ENCODE assay signal across 1 cellular context in the genomic region with DNA sequence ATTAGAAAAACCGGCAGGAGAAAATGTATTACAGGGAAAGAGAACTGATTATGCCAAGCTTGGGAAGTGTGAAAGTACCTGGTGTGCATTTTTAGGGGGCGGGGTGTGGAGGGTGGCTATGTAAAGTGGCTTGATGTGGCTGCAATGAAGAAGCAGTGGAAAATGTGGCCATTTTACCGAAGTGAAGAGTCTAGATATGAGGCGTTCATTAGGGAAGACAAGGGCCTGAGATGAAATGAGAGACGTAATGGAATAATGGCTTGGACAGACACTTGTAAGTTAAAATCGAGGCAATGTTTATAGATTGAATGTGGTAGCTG.
TF ChIP-seq lines count a peak whose summit lies in the region.

No MANE protein-coding gene starts in this region.

TF ChIP-seq in HepG2, 621 proteins besides CTCF, POLR2A, EP300 and RAD21:
- no peak for TF ChIP-seq KDM1A (CRISPR knock-in tag; IDR thresholded peaks at IDR 0.05)
- TF ChIP-seq KDM5A (IDR thresholded peaks at IDR 0.05; ENCODE audit: borderline replicate concordance, low read length), result no peak
- peak; percentile 21 for TF ChIP-seq YY1 (IDR thresholded peaks at IDR 0.05; ENCODE audit: insufficient read depth, insufficient replicate concordance, low read depth, low read length)
